25 cellular contexts compared by ENCODE assay signal in genomic region chr22:49823289-49824045, GRCh38. TPM values are rescaled to one million over a fixed set of nuclear protein-coding genes. Genes with fewer than 3 reads are reported as not detected.
DNase-seq lines count a peak whose midpoint lies in the region; ATAC-seq, FAIRE-seq and TF ChIP-seq lines count a peak whose summit lies in the region.
"Had no signal": no experiment of that assay in that cellular context is flagged by ENCODE, and none has a peak within 500 bp of the region (broad histone marks: within the 10 kb centered on the region; RNA-seq: fewer than 3 reads in every experiment).

No MANE protein-coding gene starts in this region.

- peak overlapping the region; percentile 42; the same call in 1 of the 2 replicates for H3K4me2 ChIP-seq in GM12878 (ENCODE audit: control insufficient read depth, insufficient read depth)

- H3K9me3 Mint-ChIP-seq in CD14-positive monocyte (no peaks in the 10 kb centered on the region), Caco-2 (ENCODE audit: unreplicated experiment) (no peaks in the 10 kb centered on the region)
- H3K9me3 Mint-ChIP-seq in naive thymus-derived CD8-positive, alpha-beta T cell: no peaks in the 10 kb centered on the region
- H3K9me3 Mint-ChIP-seq: activated B cell treated with CpG ODN at 0.5 μM for 24 hours; activated CD4-positive, alpha-beta memory T cell treated with anti-CD3 and anti-CD28 coated beads, Interleukin-2, amount 10 ng/mL, durations not matched to agents 7 days and 5 days; activated naive CD8-positive, alpha-beta T cell treated with anti-CD3 and anti-CD28 coated beads, Interleukin-2, amount 10 ng/mL, durations not matched to agents 7 days and 5 days; T-helper 1 cell treated with Interleukin-12 subunit alpha and Interleukin-12 subunit beta and Interleukin-4 antibody, amounts not matched to agents 30 μg/mL and 1 μg/mL, for 36 hours had no signal

- TSS peak; percentile 16 for BruUV-seq in Caco-2 (replicated peaks; lab: Mats Ljungman, UMichigan)
- BruUV-seq in GM12878 (replicated peaks; lab: Mats Ljungman, UMichigan): TSS peak; percentile 38

- POLR2A ChIA-PET in Caco-2 (lab: Charles Lee): no interaction called here
- POLR2A ChIA-PET in GM12878 (lab: Charles Lee): interaction anchor here (0.6 kb wide), 1 partner anchor 167 kb away, joined by 3 read pairs; no protein-coding TSS in a partner anchor
- POLR2A ChIA-PET in naive thymus-derived CD8-positive, alpha-beta T cell (lab: Charles Lee): interaction anchor here (2.7 kb wide), 1 partner anchor 11 kb away, joined by 10 read pairs; no protein-coding TSS in a partner anchor

- no peak overlapping the region for H3K4me3 Mint-ChIP-seq in CD14-positive monocyte
- H3K4me3 Mint-ChIP-seq in Caco-2 (ENCODE audit: unreplicated experiment): no peak overlapping the region
- H3K4me3 Mint-ChIP-seq in naive thymus-derived CD8-positive, alpha-beta T cell: peak overlapping the region in 8 of 10 donors; percentile 41 to 95 (median 90)
- H3K4me3 Mint-ChIP-seq: activated CD4-positive, alpha-beta memory T cell treated with anti-CD3 and anti-CD28 coated beads, Interleukin-2, amount 10 ng/mL, durations not matched to agents 7 days and 5 days; activated naive CD8-positive, alpha-beta T cell treated with anti-CD3 and anti-CD28 coated beads, Interleukin-2, amount 10 ng/mL, durations not matched to agents 7 days and 5 days; T-helper 1 cell treated with Interleukin-12 subunit alpha and Interleukin-12 subunit beta and Interleukin-4 antibody, amounts not matched to agents 30 μg/mL and 1 μg/mL, for 36 hours had no signal

- H3K27ac Mint-ChIP-seq in CD14-positive monocyte: peak overlapping the region in 1 of 7 donors; percentile 70
- H3K27ac Mint-ChIP-seq in Caco-2 (ENCODE audit: unreplicated experiment): no peak overlapping the region
- H3K27ac Mint-ChIP-seq in naive thymus-derived CD8-positive, alpha-beta T cell: peak overlapping the region in 3 of 10 donors; percentile 25 to 97 (median 63)
- H3K27ac Mint-ChIP-seq: activated B cell treated with CpG ODN at 0.5 μM for 24 hours; activated naive CD8-positive, alpha-beta T cell treated with anti-CD3 and anti-CD28 coated beads, Interleukin-2, amount 10 ng/mL, durations not matched to agents 7 days and 5 days had no signal

- DNase-seq in CD14-positive monocyte (ENCODE audit: low spot score): peak; percentile 22
- DNase-seq in Caco-2: no peak
- DNase-seq in GM12878 (ENCODE audit: low read depth, low spot score): no peak
- DNase-seq in naive thymus-derived CD8-positive, alpha-beta T cell: no peak
- no peak for DNase-seq in NCI-H2196 treated with DMSO at 0.1 percent for 48 hours (lab: John Stamatoyannopoulos, UW; ENCODE audit: unreplicated experiment)
- DNase-seq: activated B cell treated with CpG ODN at 0.5 μM for 24 hours; activated CD4-positive, alpha-beta memory T cell treated with anti-CD3 and anti-CD28 coated beads, Interleukin-2, amount 10 ng/mL, durations not matched to agents 7 days and 5 days; activated naive CD8-positive, alpha-beta T cell treated with anti-CD3 and anti-CD28 coated beads, Interleukin-2, amount 10 ng/mL, durations not matched to agents 7 days and 5 days; effector memory CD4-positive, alpha-beta T cell; esophagus squamous epithelium; gastrocnemius medialis; GM23248; hypothalamus; islet precursor cell; NCI-H1417; NCI-H2107; NK-92 treated with Interleukin-12 subunit alpha and Interleukin-12 subunit beta, amount 100 ng/mL, for 24 hours; spleen; stimulated activated CD4-positive, alpha-beta T cell treated with anti-CD3 and anti-CD28 coated beads, Interleukin-4, amount 100 ng/mL, for 1 hour; stimulated activated naive CD4-positive, alpha-beta T cell treated with Interleukin-2 at 50 U/mL for 16 hours had no signal

- SMC1A ChIA-PET in GM12878 (lab: Charles Lee; ENCODE audit: uncharacterized antibody, unreplicated experiment): interaction anchor here (0.6 to 1.0 kb wide), 2 partner anchors 59 to 169 kb away, joined by 4 read pairs; no protein-coding TSS in a partner anchor

- TF ChIP-seq POLR2A in GM12878 (IDR thresholded peaks at IDR 0.05; ENCODE audit: low read depth, low read length): no peak

- H3K4me3 ChIP-seq in Caco-2 (ENCODE audit: low read depth, low read length) (no peak overlapping the region), GM12878 (no peak overlapping the region)
- H3K4me3 ChIP-seq: esophagus squamous epithelium, gastrocnemius medialis, GM23248, SJSA1, spleen, thoracic aorta had no signal

- 97% methylated on average over 53 of the region's 53 CpGs for WGBS in GM12878 (ENCODE audit: insufficient coverage, insufficient replicate concordance, low lambda C conversion rate, missing lambda C conversion rate)

- H3K4me1 ChIP-seq in Caco-2 (peaks cover 13% of the 10 kb centered on the region), GM12878 (ENCODE audit: control insufficient read depth, insufficient read depth, low read length) (peaks cover 19% of the 10 kb centered on the region)

- H3K27me3 ChIP-seq in Caco-2 (replicated peaks; ENCODE audit: control insufficient read depth, insufficient read depth, low read length) (no peaks in the 10 kb centered on the region), GM12878 (replicated peaks in 1 of 2; ENCODE audit: control insufficient read depth in 2 of 2, insufficient read depth in 2 of 2, low read length in 1 of 2) (no peaks in the 10 kb centered on the region)
- H3K27me3 ChIP-seq: esophagus squamous epithelium, gastrocnemius medialis, SJSA1, spleen had no signal

- peaks cover 42 to 64% of the 10 kb centered on the region in 2 donors for H3K36me3 Mint-ChIP-seq in CD14-positive monocyte
- H3K36me3 Mint-ChIP-seq in Caco-2 (ENCODE audit: insufficient read depth, unreplicated experiment): peaks cover 78% of the 10 kb centered on the region
- peaks cover 8 to 61% (median 21%) of the 10 kb centered on the region in 3 donors for H3K36me3 Mint-ChIP-seq in naive thymus-derived CD8-positive, alpha-beta T cell

- intact Hi-C loops in CD14-positive monocyte (cut with micrococcal nuclease): no loop called here
- intact Hi-C loops in Caco-2 (cut with micrococcal nuclease; ENCODE audit: unreplicated experiment): no loop called here
- intact Hi-C loops in GM12878 (cut with micrococcal nuclease; ENCODE audit: unreplicated experiment): no loop called here

- H3K9me3 ChIP-seq in Caco-2 (no peaks in the 10 kb centered on the region), GM12878 (replicated peaks; ENCODE audit: control insufficient read depth, insufficient read depth, low read length) (no peaks in the 10 kb centered on the region; the same call in 2 of the 3 replicates)
- H3K9me3 ChIP-seq: esophagus squamous epithelium, gastrocnemius medialis, SJSA1, spleen, thoracic aorta had no signal

- no peak overlapping the region for H3K27ac ChIP-seq in GM12878 (ENCODE audit: control insufficient read depth, insufficient read depth)
- H3K27ac ChIP-seq: esophagus squamous epithelium, gastrocnemius medialis, GM23248, SJSA1, spleen, thoracic aorta had no signal

- TF ChIP-seq CTCF in CD14-positive monocyte (IDR thresholded peaks at IDR 0.05): no peak
- TF ChIP-seq CTCF in Caco-2 (IDR thresholded peaks at IDR 0.05; ENCODE audit: insufficient read depth in 1 of 2, low read depth in 1 of 2, low read length in 1 of 2, severe bottlenecking in 1 of 2, unreplicated experiment in 1 of 2): no peak
- no peak for TF ChIP-seq CTCF in GM12878 (IDR thresholded peaks at IDR 0.05 in 2 of 3, conservative IDR thresholded peaks at IDR 0.05 in 1 of 3; ENCODE audit: control insufficient read depth in 2 of 3, extremely low read depth in 1 of 3, insufficient read depth in 1 of 3, low read depth in 3 of 3, low read length in 3 of 3)

- RAD21 ChIA-PET in GM12878 (lab: Charles Lee; ENCODE audit: unreplicated experiment): interaction anchor here (0.7 to 1.0 kb wide), 2 partner anchors 58 to 59 kb away, joined by 3 read pairs; no protein-coding TSS in a partner anchor

- CTCF ChIA-PET in Caco-2 (lab: Charles Lee): no interaction called here
- CTCF ChIA-PET in GM12878 (lab: Yijun Ruan, JAX): no interaction called here

- H3K36me3 ChIP-seq in Caco-2 (ENCODE audit: control insufficient read depth, insufficient read depth, low read length) (peaks cover 6% of the 10 kb centered on the region), GM12878 (ENCODE audit: control insufficient read depth in 2 of 2, insufficient read depth in 2 of 2, low read length in 1 of 2) (peaks cover 22 to 34% of the 10 kb centered on the region in 2 experiments)

- no peak for TF ChIP-seq RAD21 in GM12878 (IDR thresholded peaks at IDR 0.05; ENCODE audit: insufficient read depth, low read depth, low read length)

- H3K9ac ChIP-seq in GM12878 (ENCODE audit: control insufficient read depth, insufficient read depth, low read length): no peak overlapping the region
- H3K9ac ChIP-seq: GM23248 had no signal

- H3K79me2 ChIP-seq in GM12878 (ENCODE audit: control insufficient read depth, insufficient read depth, low read length): peaks cover 74% of the 10 kb centered on the region

- H3K4me1 Mint-ChIP-seq in CD14-positive monocyte (peaks cover 21% of the 10 kb centered on the region), Caco-2 (ENCODE audit: low read depth, unreplicated experiment) (no peaks in the 10 kb centered on the region)
- H3K4me1 Mint-ChIP-seq in naive thymus-derived CD8-positive, alpha-beta T cell: peaks cover 34 to 69% (median 57%) of the 10 kb centered on the region in 4 donors

- no peak overlapping the region for H2AFZ ChIP-seq in GM12878 (ENCODE audit: control insufficient read depth, low read depth, low read length)
- H2AFZ ChIP-seq: GM23248 had no signal

- peaks cover 16% of the 10 kb centered on the region for H4K20me1 ChIP-seq in GM12878 (ENCODE audit: control insufficient read depth, insufficient read depth)

- no peak for TF ChIP-seq EP300 in GM12878 (IDR thresholded peaks at IDR 0.05; ENCODE audit: borderline replicate concordance in 1 of 2, control insufficient read depth in 1 of 2, low read depth in 2 of 2, low read length in 2 of 2)

- in situ Hi-C loops in GM12878 (cut with MboI): no loop called here

- no peak for FAIRE-seq in GM12878 (lab: Jason Lieb, UNC)

- no peak for ATAC-seq in GM12878
- ATAC-seq in naive thymus-derived CD8-positive, alpha-beta T cell: no peak
- ATAC-seq in GM21447 (IDR thresholded peaks at IDR 0.05; ENCODE audit: unreplicated experiment): no peak
- ATAC-seq in GM19395 (IDR thresholded peaks at IDR 0.05; ENCODE audit: unreplicated experiment): no peak
- ATAC-seq: gastrocnemius medialis had no signal

- H3K27me3 Mint-ChIP-seq in CD14-positive monocyte (ENCODE audit: low read depth in 3 of 3) (no peaks in the 10 kb centered on the region), Caco-2 (ENCODE audit: insufficient read depth, unreplicated experiment) (no peaks in the 10 kb centered on the region)
- no peaks in the 10 kb centered on the region for H3K27me3 Mint-ChIP-seq in naive thymus-derived CD8-positive, alpha-beta T cell
- H3K27me3 Mint-ChIP-seq: activated B cell treated with CpG ODN at 0.5 μM for 24 hours; activated CD4-positive, alpha-beta memory T cell treated with anti-CD3 and anti-CD28 coated beads, Interleukin-2, amount 10 ng/mL, durations not matched to agents 7 days and 5 days; activated naive CD8-positive, alpha-beta T cell treated with anti-CD3 and anti-CD28 coated beads, Interleukin-2, amount 10 ng/mL, durations not matched to agents 7 days and 5 days had no signal

RNA-seq across cellular contexts. Expression of gene BRD1, which starts 4.2 kb away (rescaled TPM):
- polyA plus RNA-seq in CD14-positive monocyte (under 1 TPM; 0.61 to 0.86 TPM), GM12878 (2011; rRNA removed) (4.1 and 4.8 TPM in 2 replicates), GM12878 (2014; fragmentation: Illumina TruSeq; extraction: Trizol) (4.2 and 9.4 TPM in 2 replicates), GM12878 (2014; fragmentation: Nextera tagmentation; extraction: Ambion mirVana) (1 to 10 TPM in 1 of 2 experiments, under 1 TPM in 1; 0.90 to 2.1 TPM), GM12878 (2014; rRNA removed) (17.9 and 19.0 TPM in 2 replicates), GM12878 (2016; fragmentation: Nextera tagmentation; extraction: Ambion mirVana) (1 to 10 TPM; 2.9 to 3.2 TPM)
- total RNA-seq in Caco-2 (2022) (46.9 and 48.3 TPM in 2 replicates), GM12878 (2014; rRNA removed) (15.2 and 16.4 TPM in 2 replicates), GM12878 (2014; rRNA removed; fragmentation: Illumina TruSeq; extraction: Trizol) (11.7 and 12.3 TPM in 2 replicates), GM12878 (2021) (26.4 and 26.9 TPM in 2 replicates)
- 53.3 and 67.3 TPM in 2 replicates for total RNA-seq in GM12878 (2013; cell fraction: nucleolus; rRNA removed)
- 6.0 TPM for polyA plus RNA-seq in GM12878 (2011; ENCODE audit: low read depth)
- polyA plus RNA-seq in GM12878 (2011; cell fraction: cytosol; rRNA removed): 5.0 TPM in 2 replicates
- 30.6 and 48.0 TPM in 2 replicates for polyA plus RNA-seq in GM12878 (2011; cell fraction: nucleus; rRNA removed)
- polyA plus RNA-seq in GM12878 (2012): 13.8 and 14.2 TPM in 2 replicates
- 7.3 and 10.7 TPM in 2 replicates for polyA minus RNA-seq in GM12878 (2011; rRNA and poly(A)+ RNA removed)
- polyA minus RNA-seq in GM12878 (2011; cell fraction: cytosol; rRNA and poly(A)+ RNA removed): 5.3 and 5.6 TPM in 2 replicates
- polyA minus RNA-seq in GM12878 (2011; cell fraction: nucleus; rRNA and poly(A)+ RNA removed): 14.0 and 24.9 TPM in 2 replicates
- total RNA-seq in naive thymus-derived CD8-positive, alpha-beta T cell: 10 to 100 TPM; 80.9 to 86.8 TPM
- polyA plus RNA-seq in naive thymus-derived CD8-positive, alpha-beta T cell: 1 to 10 TPM; 1.9 to 3.7 (median 2.2) TPM

RNA-seq across cellular contexts. Expression of gene ZBED4, which starts 30.2 kb away (rescaled TPM):
- 1 to 10 TPM; 3.8 to 5.7 TPM for polyA plus RNA-seq in CD14-positive monocyte
- total RNA-seq in Caco-2 (2022): 17.3 TPM in 2 replicates
- total RNA-seq in GM12878 (2013; cell fraction: nucleolus; rRNA removed): 28.5 and 31.8 TPM in 2 replicates
- 14.1 and 14.7 TPM in 2 replicates for total RNA-seq in GM12878 (2014; rRNA removed)
- 9.0 and 9.9 TPM in 2 replicates for total RNA-seq in GM12878 (2014; rRNA removed; fragmentation: Illumina TruSeq; extraction: Trizol)
- 21.2 and 21.6 TPM in 2 replicates for total RNA-seq in GM12878 (2021)
- polyA plus RNA-seq in GM12878 (2011; ENCODE audit: low read depth): 7.8 TPM
- 3.9 and 6.1 TPM in 2 replicates for polyA plus RNA-seq in GM12878 (2011; rRNA removed)
- polyA plus RNA-seq in GM12878 (2011; cell fraction: cytosol; rRNA removed): 6.0 and 8.5 TPM in 2 replicates
- 10.7 and 13.5 TPM in 2 replicates for polyA plus RNA-seq in GM12878 (2011; cell fraction: nucleus; rRNA removed)
- polyA plus RNA-seq in GM12878 (2012): 11.6 and 11.8 TPM in 2 replicates
- polyA plus RNA-seq in GM12878 (2014; fragmentation: Illumina TruSeq; extraction: Trizol): 10.6 and 14.9 TPM in 2 replicates
- polyA plus RNA-seq in GM12878 (2014; fragmentation: Nextera tagmentation; extraction: Ambion mirVana): 1 to 10 TPM; 2.3 to 2.7 TPM
- 10.6 and 11.0 TPM in 2 replicates for polyA plus RNA-seq in GM12878 (2014; rRNA removed)
- 10 to 100 TPM; 14.9 to 16.8 TPM for polyA plus RNA-seq in GM12878 (2016; fragmentation: Nextera tagmentation; extraction: Ambion mirVana)
- polyA minus RNA-seq in GM12878 (2011; rRNA and poly(A)+ RNA removed): 8.4 and 11.6 TPM in 2 replicates
- 7.1 and 7.4 TPM in 2 replicates for polyA minus RNA-seq in GM12878 (2011; cell fraction: cytosol; rRNA and poly(A)+ RNA removed)
- 4.6 and 9.8 TPM in 2 replicates for polyA minus RNA-seq in GM12878 (2011; cell fraction: nucleus; rRNA and poly(A)+ RNA removed)
- total RNA-seq in naive thymus-derived CD8-positive, alpha-beta T cell: 10 to 100 TPM; 17.6 to 18.1 TPM
- 10 to 100 TPM in 1 of 3 donors, 1 to 10 TPM in 2; 5.5 to 11.4 (median 8.1) TPM for polyA plus RNA-seq in naive thymus-derived CD8-positive, alpha-beta T cell

Comparison
In these comparisons a context has a peak if more than half of its experiments do, and no peak if none do; other contexts are left out.
1. H3K4me3 Mint-ChIP-seq: peak in naive thymus-derived CD8-positive, alpha-beta T cell (8 of 10); none in CD14-positive monocyte (0 of 2) and Caco-2 (single experiment).